ENCODE assay signal across 11 cellular contexts in the genomic region with DNA sequence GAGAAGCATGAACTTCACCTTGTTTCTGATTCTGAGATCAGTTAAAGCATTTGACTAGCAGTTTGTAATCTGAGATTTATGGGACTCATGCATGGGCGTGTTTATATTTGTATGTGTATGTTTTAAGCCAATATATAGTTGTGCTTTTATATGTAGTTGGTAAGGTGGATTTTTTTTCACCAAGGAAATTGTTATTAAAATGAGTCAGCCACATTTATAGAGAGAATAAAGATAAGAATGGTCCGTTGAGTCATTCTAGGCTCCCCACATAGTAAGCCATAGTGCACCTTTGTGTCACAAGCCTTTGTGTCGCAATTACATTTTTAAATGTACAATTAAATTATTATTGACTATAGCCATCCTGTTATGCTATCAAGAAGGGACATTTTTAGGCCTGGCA.
DNase-seq lines count a peak whose midpoint lies in the region; ATAC-seq, FAIRE-seq and TF ChIP-seq lines count a peak whose summit lies in the region.
"Had no signal": no experiment of that assay in that cellular context is flagged by ENCODE, and none has a peak within 500 bp of the region (broad histone marks: within the 10 kb centered on the region; RNA-seq: fewer than 3 reads in every experiment).

No MANE protein-coding gene starts in this region.

- DNase-seq in A172 (ENCODE audit: low spot score) (peak; percentile 91), IMR-90 (peak; percentile 87), brain microvascular endothelial cell (peak; percentile 67), iris pigment epithelial cell (ENCODE audit: low read depth) (peak; percentile 78), SIG-M5 (lab: John Stamatoyannopoulos, UW) (no peak), NK-92 (lab: John Stamatoyannopoulos, UW; ENCODE audit: unreplicated experiment) (no peak), globus pallidus (ENCODE audit: low spot score) (no peak), frontal cortex (ENCODE audit: low spot score in 2 of 2) (no peak)
- DNase-seq: activated CD4-positive, alpha-beta T cell treated with anti-CD3 and anti-CD28 coated beads for 36 hours; activated naive CD8-positive, alpha-beta T cell treated with anti-CD3 and anti-CD28 coated beads, Interleukin-2, amount 50 U/mL, for 24 hours; activated T-cell treated with anti-CD3 and anti-CD28 coated beads, Interleukin-2, amount 50 U/mL, for 24 hours had no signal

- 0 out of 2 replicates have a peak overlapping the region, but pooled peaks have one; percentile 2 for H4K91ac ChIP-seq in IMR-90 (ENCODE audit: insufficient read depth, low read depth, low read length)

- H3K23ac ChIP-seq in IMR-90 (ENCODE audit: low read depth, low read length): no peak overlapping the region

- H3K14ac ChIP-seq in IMR-90 (replicated peaks; ENCODE audit: low read depth, low read length): peak overlapping the region; percentile 73; the same call in 1 of the 2 replicates

- FAIRE-seq in frontal cortex (lab: Jason Lieb, UNC): no peak

- H3K36me3 ChIP-seq in IMR-90 (ENCODE audit: control insufficient read depth, insufficient read depth, low read length) (peaks cover 5% of the 10 kb centered on the region), brain microvascular endothelial cell (replicated peaks) (no peaks in the 10 kb centered on the region)

- no peak overlapping the region for H2AK9ac ChIP-seq in IMR-90 (replicated peaks; ENCODE audit: low read depth, low read length, poor library complexity)

- no peak overlapping the region for H3K56ac ChIP-seq in IMR-90 (ENCODE audit: extremely low read depth, insufficient read depth, low read length)

- H3K18ac ChIP-seq in IMR-90 (ENCODE audit: low read depth, low read length): no peak overlapping the region

- no peak overlapping the region for H4K5ac ChIP-seq in IMR-90 (ENCODE audit: low read depth, low read length)

- H3K9me1 ChIP-seq in IMR-90 (ENCODE audit: insufficient read depth, low read length): peaks cover 9% of the 10 kb centered on the region

- peak; percentile 35 for ATAC-seq in IMR-90 (ENCODE audit: low read depth)
- ATAC-seq: activated CD4-positive, alpha-beta T cell treated with anti-CD3 and anti-CD28 coated beads for 36 hours; activated naive CD8-positive, alpha-beta T cell treated with anti-CD3 and anti-CD28 coated beads, Interleukin-2, amount 50 U/mL, for 24 hours had no signal

- no peak for TF ChIP-seq RAD21 in IMR-90 (IDR thresholded peaks at IDR 0.05; ENCODE audit: low read length)

- H3K4me1 ChIP-seq in IMR-90 (ENCODE audit: control insufficient read depth, insufficient read depth, low read length): peaks cover 14% of the 10 kb centered on the region

- no CpG with 5 or more reads among the region's 3 CpGs for WGBS in IMR-90 (ENCODE audit: extremely low coverage in 2 of 2, insufficient read length in 1 of 2), 2 experiments

- no peaks in the 10 kb centered on the region for H4K20me1 ChIP-seq in IMR-90 (ENCODE audit: insufficient read depth, low read length)

- no peaks in the 10 kb centered on the region for H3K9me3 ChIP-seq in IMR-90 (ENCODE audit: control insufficient read depth, insufficient read depth, low read length)

- H2AK5ac ChIP-seq in IMR-90 (ENCODE audit: low read depth, low read length): no peak overlapping the region; the same call in 1 of the 2 replicates

- intact Hi-C loops in IMR-90 (cut with micrococcal nuclease): no loop called here

- H3K27me3 ChIP-seq in IMR-90 (ENCODE audit: control insufficient read depth, insufficient read depth, low read length): no peaks in the 10 kb centered on the region
- H3K27me3 ChIP-seq in brain microvascular endothelial cell (replicated peaks): no peaks in the 10 kb centered on the region

- dilution Hi-C loops in IMR-90 (cut with HindIII; ENCODE audit: low sequenced_read_pairs, unreplicated experiment): no loop called here

- peak overlapping the region; percentile 70 for H2BK5ac ChIP-seq in IMR-90 (ENCODE audit: low read depth, low read length, poor library complexity, severe bottlenecking)

- H3K9ac ChIP-seq in IMR-90 (ENCODE audit: low read depth, low read length): no peak overlapping the region

- H3K4ac ChIP-seq in IMR-90 (ENCODE audit: low read depth, low read length): peak overlapping the region; percentile 67

- peak overlapping the region in 1 of 2 experiments; percentile 60; a peak in 2 of 4 replicates for H4K8ac ChIP-seq in IMR-90 (ENCODE audit: low read depth in 2 of 2, low read length in 2 of 2)

- POLR2A ChIA-PET in IMR-90 (lab: Charles Lee; ENCODE audit: unreplicated experiment): no interaction called here

- CTCF ChIA-PET in IMR-90 (lab: Yijun Ruan, JAX): no interaction called here

- peak overlapping the region; percentile 73 for H2BK120ac ChIP-seq in IMR-90 (ENCODE audit: low read depth, low read length)

- H3K4me2 ChIP-seq in IMR-90 (ENCODE audit: low read depth, low read length): no peak overlapping the region; the same call in 1 of the 2 replicates

- no peak overlapping the region for H3K4me3 ChIP-seq in IMR-90 (ENCODE audit: insufficient read depth, low read depth, low read length)
- H3K4me3 ChIP-seq in brain microvascular endothelial cell (ENCODE audit: low read depth, low read length): no peak overlapping the region

- 0 out of 3 replicates have a peak overlapping the region, but pooled peaks have one; percentile 56 for H2BK15ac ChIP-seq in IMR-90 (ENCODE audit: low read depth, low read length)

- TF ChIP-seq CTCF in IMR-90 (conservative IDR thresholded peaks at IDR 0.05; ENCODE audit: low read depth, low read length) (no peak), brain microvascular endothelial cell (IDR thresholded peaks at IDR 0.05; ENCODE audit: low read depth, low read length, missing control alignments) (no peak)

- BruUV-seq in IMR-90 (replicated peaks; lab: Mats Ljungman, UMichigan): no TSS peak

- no peak overlapping the region for H2AFZ ChIP-seq in IMR-90 (replicated peaks; ENCODE audit: low read length, poor library complexity)

- in situ Hi-C loops in IMR-90 (cut with MboI; ENCODE audit: low sequenced_read_pairs): no loop called here
- in situ Hi-C loops in brain microvascular endothelial cell (cut with HindIII; ENCODE audit: low pct_ligation_motif_present, low sequenced_read_pairs): no loop called here

- no peak for TF ChIP-seq POLR2A in IMR-90 (IDR thresholded peaks at IDR 0.05; ENCODE audit: low read depth, low read length)

- H3K79me1 ChIP-seq in IMR-90 (ENCODE audit: low read depth in 1 of 2, low read length in 2 of 2): peaks cover 0 to 22% of the 10 kb centered on the region in 2 experiments; a peak in 2 of 4 replicates

- H3K27ac ChIP-seq in IMR-90 (ENCODE audit: insufficient read depth, low read length) (no peak overlapping the region), brain microvascular endothelial cell (peak overlapping the region; percentile 46)

- peak overlapping the region; percentile 74; the same call in 1 of the 2 replicates for H2BK20ac ChIP-seq in IMR-90 (ENCODE audit: low read depth, low read length)

TF ChIP-seq in IMR-90, 13 proteins besides CTCF, POLR2A, EP300 and RAD21:
- TF ChIP-seq MAFK (IDR thresholded peaks at IDR 0.05; ENCODE audit: low read depth, low read length): no peak
- no peak for TF ChIP-seq RFX5 (IDR thresholded peaks at IDR 0.05; ENCODE audit: low read depth, low read length)
- TF ChIP-seq BHLHE40 (IDR thresholded peaks at IDR 0.05; ENCODE audit: low read depth, low read length): peak; percentile 14; the same call in 1 of the 2 replicates
- TF ChIP-seq, protein P1, sequence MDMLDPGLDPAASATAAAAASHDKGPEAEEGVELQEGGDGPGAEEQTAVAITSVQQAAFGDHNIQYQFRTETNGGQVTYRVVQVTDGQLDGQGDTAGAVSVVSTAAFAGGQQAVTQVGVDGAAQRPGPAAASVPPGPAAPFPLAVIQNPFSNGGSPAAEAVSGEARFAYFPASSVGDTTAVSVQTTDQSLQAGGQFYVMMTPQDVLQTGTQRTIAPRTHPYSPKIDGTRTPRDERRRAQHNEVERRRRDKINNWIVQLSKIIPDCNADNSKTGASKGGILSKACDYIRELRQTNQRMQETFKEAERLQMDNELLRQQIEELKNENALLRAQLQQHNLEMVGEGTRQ (IDR thresholded peaks at IDR 0.05; ENCODE audit: low read depth, low read length): no peak
- no peak for TF ChIP-seq MAZ (IDR thresholded peaks at IDR 0.05; ENCODE audit: borderline replicate concordance, low read depth, low read length)
- peak; percentile 97 for TF ChIP-seq CEBPB (IDR thresholded peaks at IDR 0.05; ENCODE audit: low read depth, low read length)
- TF ChIP-seq MXI1 (IDR thresholded peaks at IDR 0.05; ENCODE audit: borderline replicate concordance, low read depth, low read length): no peak
- no peak for TF ChIP-seq RCOR1 (IDR thresholded peaks at IDR 0.05; ENCODE audit: insufficient replicate concordance, low read length)
- TF ChIP-seq FOS (IDR thresholded peaks at IDR 0.05; ENCODE audit: low read depth, low read length): peak; percentile 74
- TF ChIP-seq SMC3 (IDR thresholded peaks at IDR 0.05; ENCODE audit: low read depth, low read length): no peak
- no peak for TF ChIP-seq NFE2L2 (IDR thresholded peaks at IDR 0.05; ENCODE audit: low read depth, low read length)
- TF ChIP-seq, protein P2, sequence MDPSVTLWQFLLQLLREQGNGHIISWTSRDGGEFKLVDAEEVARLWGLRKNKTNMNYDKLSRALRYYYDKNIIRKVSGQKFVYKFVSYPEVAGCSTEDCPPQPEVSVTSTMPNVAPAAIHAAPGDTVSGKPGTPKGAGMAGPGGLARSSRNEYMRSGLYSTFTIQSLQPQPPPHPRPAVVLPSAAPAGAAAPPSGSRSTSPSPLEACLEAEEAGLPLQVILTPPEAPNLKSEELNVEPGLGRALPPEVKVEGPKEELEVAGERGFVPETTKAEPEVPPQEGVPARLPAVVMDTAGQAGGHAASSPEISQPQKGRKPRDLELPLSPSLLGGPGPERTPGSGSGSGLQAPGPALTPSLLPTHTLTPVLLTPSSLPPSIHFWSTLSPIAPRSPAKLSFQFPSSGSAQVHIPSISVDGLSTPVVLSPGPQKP (IDR thresholded peaks at IDR 0.05; ENCODE audit: borderline replicate concordance, low read depth, low read length): no peak

Comparison
In these comparisons a context has a peak if more than half of its experiments do, and no peak if none do; other contexts are left out.
1. DNase-seq: peak in A172 (single experiment), IMR-90 (single experiment), brain microvascular endothelial cell (single experiment) and iris pigment epithelial cell (single experiment); none in SIG-M5 (single experiment), NK-92 (single experiment), globus pallidus (single experiment) and frontal cortex (0 of 2).